Comparison of ENCODE assay signal across 10 cellular contexts in the genomic region with DNA sequence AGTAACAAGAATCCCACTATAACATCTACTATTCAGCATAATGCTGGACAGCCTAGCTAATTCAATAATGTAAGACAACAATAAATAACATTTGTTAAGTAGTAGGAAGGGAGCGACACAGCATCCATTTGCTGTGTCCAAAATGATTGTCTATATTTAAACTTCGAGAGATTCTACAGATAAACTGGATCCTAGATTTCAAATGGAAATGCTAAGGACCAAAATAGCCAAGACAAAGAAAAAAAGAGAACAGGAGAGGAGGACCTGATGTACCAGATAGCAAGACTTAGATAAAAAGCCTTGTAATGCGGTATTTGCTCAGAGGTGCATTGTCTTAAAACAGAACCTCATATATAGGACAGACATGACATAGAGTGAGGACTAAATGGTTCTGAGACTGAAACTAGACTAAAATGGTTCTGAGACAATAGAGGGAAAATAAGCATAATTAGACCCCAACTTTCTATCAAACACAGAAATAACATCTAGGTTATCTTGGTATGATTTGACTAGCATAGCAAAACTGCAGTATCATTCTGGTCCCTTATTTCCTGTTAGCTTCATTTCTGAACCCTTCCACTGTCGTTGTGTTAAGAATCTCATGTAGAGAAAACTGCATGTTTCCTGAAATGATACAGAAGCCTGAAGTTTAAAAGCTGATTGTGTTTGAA. TPM values are rescaled to one million over a fixed set of nuclear protein-coding genes. Genes with fewer than 3 reads are reported as not detected.
A peak's percentile ranks its signal among the peaks of the same experiment; 100 is the strongest.
DNase-seq lines count a peak whose midpoint lies in the region; ATAC-seq and TF ChIP-seq lines count a peak whose summit lies in the region.
"Had no signal": no experiment of that assay in that cellular context is flagged by ENCODE, and none has a peak within 500 bp of the region (broad histone marks: within the 10 kb centered on the region; RNA-seq: fewer than 3 reads in every experiment).

No MANE protein-coding gene starts in this region.

- no peak for DNase-seq in activated naive CD4-positive, alpha-beta T cell treated with Interleukin-2 at 50 U/mL for 16 hours
- DNase-seq in SK-N-MC (ENCODE audit: low read depth, low spot score) (no peak), thoracic aorta (ENCODE audit: low spot score) (no peak), NCI-H345 treated with DMSO at 0.1 percent for 48 hours (lab: John Stamatoyannopoulos, UW; ENCODE audit: unreplicated experiment) (no peak)
- DNase-seq in activated effector memory CD4-positive, alpha-beta T cell treated with anti-CD3 and anti-CD28 coated beads, Interleukin-2, amount 50 U/mL, for 16 hours, result no peak
- DNase-seq in stimulated activated CD4-positive, alpha-beta T cell treated with anti-CD3 and anti-CD28 coated beads, Interleukin-2, amount 100 ng/mL, for 48 hours, result no peak
- DNase-seq: NCI-H226 had no signal

- peak overlapping the region; percentile 77 for H3K27ac Mint-ChIP-seq in activated naive CD4-positive, alpha-beta T cell treated with anti-CD3 and anti-CD28 coated beads, Interleukin-2, amount 50 U/mL, for 24 hours

- H3K4me1 ChIP-seq in thoracic aorta (ENCODE audit: control insufficient read depth in 1 of 2, low read depth in 2 of 2), result peaks cover 0 to 3% of the 10 kb centered on the region in 2 donors

- H3K27ac ChIP-seq in SK-N-MC (peak overlapping the region; percentile 91), thoracic aorta (no peak overlapping the region)
- H3K27ac ChIP-seq: coronary artery had no signal

- H3K4me3 ChIP-seq in SK-N-MC (peak overlapping the region; percentile 53), thoracic aorta (peak overlapping the region; percentile 35)
- H3K4me3 ChIP-seq: coronary artery had no signal

- no peaks in the 10 kb centered on the region for H3K36me3 Mint-ChIP-seq in activated naive CD4-positive, alpha-beta T cell treated with anti-CD3 and anti-CD28 coated beads, Interleukin-2, amount 50 U/mL, for 24 hours

- peaks cover 17% of the 10 kb centered on the region for H3K4me1 Mint-ChIP-seq in activated naive CD4-positive, alpha-beta T cell treated with anti-CD3 and anti-CD28 coated beads, Interleukin-2, amount 50 U/mL, for 24 hours

- TF ChIP-seq CTCF in thoracic aorta (IDR thresholded peaks at IDR 0.05), result no peak

- H3K4me3 Mint-ChIP-seq in activated naive CD4-positive, alpha-beta T cell treated with anti-CD3 and anti-CD28 coated beads, Interleukin-2, amount 50 U/mL, for 24 hours, result peak overlapping the region; percentile 87

- H3K9me3 ChIP-seq in SK-N-MC (ENCODE audit: low read depth, low read length), result no peaks in the 10 kb centered on the region
- H3K9me3 ChIP-seq in thoracic aorta, result no peaks in the 10 kb centered on the region

- H3K27me3 Mint-ChIP-seq in activated naive CD4-positive, alpha-beta T cell treated with anti-CD3 and anti-CD28 coated beads, Interleukin-2, amount 50 U/mL, for 24 hours, result peaks cover 1% of the 10 kb centered on the region

- no peaks in the 10 kb centered on the region for H3K27me3 ChIP-seq in thoracic aorta (replicated peaks; ENCODE audit: insufficient read depth)

- no peaks in the 10 kb centered on the region for H3K9me3 Mint-ChIP-seq in activated naive CD4-positive, alpha-beta T cell treated with anti-CD3 and anti-CD28 coated beads, Interleukin-2, amount 50 U/mL, for 24 hours

- H3K36me3 ChIP-seq in SK-N-MC (ENCODE audit: insufficient read depth, low read length) (no peaks in the 10 kb centered on the region), thoracic aorta (no peaks in the 10 kb centered on the region)

- peak; percentile 88 for ATAC-seq in HG02840 (IDR thresholded peaks at IDR 0.05; ENCODE audit: low FRiP score, unreplicated experiment)
- no peak for ATAC-seq in thoracic aorta (ENCODE audit: insufficient number of reproducible peaks, low FRiP score, low read depth)

- H3K9ac ChIP-seq in SK-N-MC (ENCODE audit: insufficient read length), result peak overlapping the region; percentile 40

RNA-seq across cellular contexts. Expression of a gene that starts 3.8 kb away (rescaled TPM):
- total RNA-seq in thoracic aorta, result 10 to 100 TPM in 1 of 2 donors, 1 to 10 TPM in 1; 2.8 to 16.7 TPM
